Comparison of ENCODE assay signal across 2 cellular contexts in the genomic region with DNA sequence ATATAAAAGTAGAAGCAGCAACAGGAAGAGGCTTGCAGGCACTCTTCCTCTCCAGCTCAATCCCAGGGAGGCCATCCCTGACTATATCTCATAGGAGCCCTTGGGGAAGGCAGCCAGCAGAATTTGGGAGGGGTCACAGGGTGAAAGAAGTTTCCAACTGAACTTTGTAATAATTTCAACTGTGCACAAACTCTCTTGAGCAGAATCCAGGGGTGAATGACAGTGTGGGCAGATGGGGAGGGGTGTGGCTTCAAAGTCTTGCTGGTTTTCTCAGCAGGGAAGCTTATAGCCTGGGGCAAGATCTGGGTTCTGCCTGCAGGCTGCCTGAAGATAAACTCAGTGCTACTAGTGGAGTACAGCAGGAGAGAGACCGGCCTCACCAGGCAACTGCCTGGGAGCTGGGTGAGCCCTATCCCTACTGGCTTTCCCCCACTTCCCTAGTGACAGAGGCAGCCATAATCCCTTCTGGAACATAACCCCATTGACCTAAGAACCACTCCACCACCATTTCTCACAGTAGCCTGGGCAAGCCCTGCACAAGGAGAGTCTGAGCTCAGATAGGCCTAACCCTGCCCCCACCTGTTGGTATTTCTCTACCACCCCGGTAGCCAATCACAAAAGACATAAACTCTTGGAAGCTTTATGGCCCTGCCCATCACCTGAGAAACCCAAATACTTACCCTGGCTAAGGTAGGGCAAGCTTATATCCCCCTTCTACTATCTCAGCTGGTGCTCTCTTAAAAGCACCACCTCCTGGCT.
TF ChIP-seq lines count a peak whose summit lies in the region.

No MANE protein-coding gene starts in this region.

TF ChIP-seq in liver, 16 proteins besides CTCF, POLR2A, EP300 and RAD21:
- TF ChIP-seq NR2F2 (IDR thresholded peaks at IDR 0.05), result peak; percentile 56
- no peak for TF ChIP-seq EGR1 (IDR thresholded peaks at IDR 0.05; ENCODE audit: low read depth in 2 of 2)
- peak; percentile 18 for TF ChIP-seq SP1 (IDR thresholded peaks at IDR 0.05)
- peak; percentile 67 to 71 for TF ChIP-seq RXRA (IDR thresholded peaks at IDR 0.05)
- TF ChIP-seq JUND (IDR thresholded peaks at IDR 0.05), result no peak

TF ChIP-seq in HepG2, 621 proteins besides CTCF, POLR2A, EP300 and RAD21:
- TF ChIP-seq ZNF33B (CRISPR knock-in tag; IDR thresholded peaks at IDR 0.05), result no peak
- TF ChIP-seq MAZ (IDR thresholded peaks at IDR 0.05; ENCODE audit: borderline replicate concordance, low read depth, low read length), result no peak
- TF ChIP-seq MAZ (CRISPR knock-in tag; IDR thresholded peaks at IDR 0.05; ENCODE audit: low read depth), result no peak
- TF ChIP-seq GATAD2A (CRISPR knock-in tag; IDR thresholded peaks at IDR 0.05), result no peak
- TF ChIP-seq ZKSCAN1 (IDR thresholded peaks at IDR 0.05; ENCODE audit: low read length), result no peak
- no peak for TF ChIP-seq ZNF335 (CRISPR knock-in tag; IDR thresholded peaks at IDR 0.05)
- no peak for TF ChIP-seq ZFAT (CRISPR knock-in tag; conservative IDR thresholded peaks at IDR 0.05)
- no peak for TF ChIP-seq ZBTB3 (CRISPR knock-in tag; IDR thresholded peaks at IDR 0.05; ENCODE audit: borderline replicate concordance, low read depth)
- TF ChIP-seq RORA (CRISPR knock-in tag; IDR thresholded peaks at IDR 0.05), result no peak
- TF ChIP-seq ZNF747 (CRISPR knock-in tag; IDR thresholded peaks at IDR 0.05; ENCODE audit: borderline replicate concordance), result no peak
- no peak for TF ChIP-seq ZNF674 (CRISPR knock-in tag; IDR thresholded peaks at IDR 0.05; ENCODE audit: low read depth)
- TF ChIP-seq GFI1 (CRISPR knock-in tag; IDR thresholded peaks at IDR 0.05; ENCODE audit: borderline replicate concordance), result no peak
